8 cellular contexts compared by ENCODE assay signal in genomic region chr6:27830212-27830664, GRCh38.
A peak's percentile ranks its signal among the peaks of the same experiment; 100 is the strongest.
DNase-seq lines count a peak whose midpoint lies in the region; ATAC-seq and TF ChIP-seq lines count a peak whose summit lies in the region.

No MANE protein-coding gene starts in this region.

- no peaks in the 10 kb centered on the region for H4K20me1 ChIP-seq in PC-9 (ENCODE audit: insufficient read depth)

- no peaks in the 10 kb centered on the region for H3K9me3 ChIP-seq in PC-9 (ENCODE audit: insufficient read depth, low read depth)
- no peaks in the 10 kb centered on the region for H3K9me3 ChIP-seq in trophoblast cell (ENCODE audit: insufficient read depth, low read depth, low read length)

- H3K27ac ChIP-seq in PC-9 (peak overlapping the region; percentile 54), trophoblast cell (ENCODE audit: low read depth, low read length) (peak overlapping the region; percentile 61)

- H3K27me3 ChIP-seq in PC-9 (ENCODE audit: insufficient read depth, low read depth) (no peaks in the 10 kb centered on the region), trophoblast cell (ENCODE audit: insufficient read depth, low read length) (no peaks in the 10 kb centered on the region)

- no peak overlapping the region for H4K12ac ChIP-seq in trophoblast cell (ENCODE audit: low read depth, low read length)

- H3K36me3 ChIP-seq in PC-9 (ENCODE audit: low read depth) = no peaks in the 10 kb centered on the region
- peaks cover 0 to 4% of the 10 kb centered on the region in 2 experiments for H3K36me3 ChIP-seq in trophoblast cell (ENCODE audit: control insufficient read depth in 1 of 2, insufficient read depth in 2 of 2, low read length in 2 of 2)

- CTCF ChIA-PET in PC-9 (lab: Charles Lee) = no interaction called here

- H3K79me2 ChIP-seq in PC-9 (ENCODE audit: low read depth) = no peaks in the 10 kb centered on the region
- peaks cover 4% of the 10 kb centered on the region for H3K79me2 ChIP-seq in trophoblast cell (ENCODE audit: control insufficient read depth, insufficient read depth, low read length, poor library complexity)

- H2BK120ac ChIP-seq in trophoblast cell (ENCODE audit: insufficient read depth, low read length, poor library complexity) = no peak overlapping the region

- H3K23ac ChIP-seq in trophoblast cell (ENCODE audit: low read length) = no peak overlapping the region

- peaks cover 10% of the 10 kb centered on the region; the same call in 1 of the 2 replicates for H3F3A ChIP-seq in PC-9 (ENCODE audit: insufficient read depth, low read depth)

- H2BK12ac ChIP-seq in trophoblast cell (ENCODE audit: low read length) = no peak overlapping the region

- H3K4me1 ChIP-seq in PC-9 (replicated peaks; ENCODE audit: insufficient read depth) (no peaks in the 10 kb centered on the region), trophoblast cell (ENCODE audit: control insufficient read depth in 1 of 2, insufficient read depth in 2 of 2, low read length in 2 of 2) (no peaks in the 10 kb centered on the region)

- ATAC-seq in HG03039 (IDR thresholded peaks at IDR 0.05; ENCODE audit: unreplicated experiment) = no peak

- H3K4me3 ChIP-seq in GM08714 (ENCODE audit: low read length) = peak overlapping the region; percentile 83
- H3K4me3 ChIP-seq in PC-9 = peak overlapping the region; percentile 56
- peak overlapping the region; percentile 70 for H3K4me3 ChIP-seq in epithelial cell of esophagus (ENCODE audit: low read length)
- no peak overlapping the region for H3K4me3 ChIP-seq in trophoblast cell (ENCODE audit: low read depth, low read length)

- TF ChIP-seq CTCF in PC-9 (conservative IDR thresholded peaks at IDR 0.05) (no peak), epithelial cell of esophagus (IDR thresholded peaks at IDR 0.05; ENCODE audit: insufficient read depth, low read depth, low read length, missing control alignments) (no peak)

- no peak overlapping the region for H4K8ac ChIP-seq in trophoblast cell (ENCODE audit: low read depth, low read length)

- H3K79me1 ChIP-seq in trophoblast cell (ENCODE audit: low read length) = peaks cover 4% of the 10 kb centered on the region

- DNase-seq in PC-9 = no peak
- DNase-seq in epithelial cell of esophagus (ENCODE audit: low read depth) = peak; percentile 15
- DNase-seq in trophoblast cell = no peak
- no peak for DNase-seq in effector CD8-positive, alpha-beta T cell (lab: John Stamatoyannopoulos, UW)
- no peak for DNase-seq in nucleus accumbens (lab: John Stamatoyannopoulos, UW)
- no peak for DNase-seq in epidermal melanocyte (ENCODE audit: insufficient read length, low spot score)

- H2AFZ ChIP-seq in PC-9 (peak overlapping the region; percentile 42; the same call in 1 of the 2 replicates), trophoblast cell (ENCODE audit: insufficient read depth, low read length, poor library complexity) (no peak overlapping the region)

- BruUV-seq in PC-9 (replicated peaks; lab: Mats Ljungman, UMichigan) = no TSS peak

- no peak overlapping the region for H3K4ac ChIP-seq in trophoblast cell (ENCODE audit: low read depth, low read length)

- H3K9ac ChIP-seq in trophoblast cell (ENCODE audit: low read length) = peak overlapping the region; percentile 79

- WGBS in trophoblast cell (ENCODE audit: extremely low coverage, insufficient coverage, insufficient read length) = no CpG with 5 or more reads among the region's 6 CpGs

- H3K4me2 ChIP-seq in PC-9 (peak overlapping the region; percentile 63), trophoblast cell (ENCODE audit: low read length) (peak overlapping the region; percentile 86)

- H3K18ac ChIP-seq in trophoblast cell (ENCODE audit: low read length) = no peak overlapping the region

- no peaks in the 10 kb centered on the region for H3K9me2 ChIP-seq in PC-9 (ENCODE audit: insufficient read depth)

- intact Hi-C loops in PC-9 (cut with micrococcal nuclease; ENCODE audit: unreplicated experiment) = loop anchor here (10.0 kb wide), 1 partner anchor 1805 kb away; a partner anchor contains a TSS

- POLR2A ChIA-PET in PC-9 (lab: Charles Lee; ENCODE audit: unreplicated experiment) = interaction anchor here (1.0 kb wide), 1 partner anchor 35 kb away, joined by 5 read pairs; a partner anchor contains a TSS

- no peak overlapping the region for H2BK5ac ChIP-seq in trophoblast cell (ENCODE audit: low read depth, low read length, poor library complexity)

- H4K91ac ChIP-seq in trophoblast cell (ENCODE audit: low read depth, low read length) = no peak overlapping the region

- no peak overlapping the region for H2AK5ac ChIP-seq in trophoblast cell (ENCODE audit: low read length)

- no peak overlapping the region for H3K14ac ChIP-seq in trophoblast cell (ENCODE audit: low read length)
